ENCODE assay signal across 10 cellular contexts in the genomic region with DNA sequence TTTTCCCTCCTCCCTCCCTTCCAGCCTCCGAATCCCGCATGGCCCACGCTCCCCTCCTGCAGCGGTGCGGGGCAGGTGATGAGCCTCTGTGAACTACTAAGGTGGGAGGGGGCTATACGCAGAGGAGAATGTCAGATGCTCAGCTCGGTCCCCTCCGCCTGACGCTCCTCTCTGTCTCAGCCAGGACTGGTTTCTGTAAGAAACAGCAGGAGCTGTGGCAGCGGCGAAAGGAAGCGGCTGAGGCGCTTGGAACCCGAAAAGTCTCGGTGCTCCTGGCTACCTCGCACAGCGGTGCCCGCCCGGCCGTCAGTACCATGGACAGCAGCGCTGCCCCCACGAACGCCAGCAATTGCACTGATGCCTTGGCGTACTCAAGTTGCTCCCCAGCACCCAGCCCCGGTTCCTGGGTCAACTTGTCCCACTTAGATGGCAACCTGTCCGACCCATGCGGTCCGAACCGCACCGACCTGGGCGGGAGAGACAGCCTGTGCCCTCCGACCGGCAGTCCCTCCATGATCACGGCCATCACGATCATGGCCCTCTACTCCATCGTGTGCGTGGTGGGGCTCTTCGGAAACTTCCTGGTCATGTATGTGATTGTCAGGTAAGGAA. TPM values are rescaled to one million over a fixed set of nuclear protein-coding genes. Genes with fewer than 3 reads are reported as not detected.
A peak's percentile ranks its signal among the peaks of the same experiment; 100 is the strongest.
DNase-seq lines count a peak whose midpoint lies in the region; ATAC-seq, FAIRE-seq and TF ChIP-seq lines count a peak whose summit lies in the region.
"Had no signal": no experiment of that assay in that cellular context is flagged by ENCODE, and none has a peak within 500 bp of the region (broad histone marks: within the 10 kb centered on the region; RNA-seq: fewer than 3 reads in every experiment).

TSS of gene OPRM1 (plus strand) at position 10 of the 612 bp plus-strand sequence. CDS start at position 315, 305 bp downstream.

- no peak for TF ChIP-seq CTCF in astrocyte (IDR thresholded peaks at IDR 0.05; ENCODE audit: insufficient read depth, low read depth, low read length)
- no peak for TF ChIP-seq CTCF in kidney epithelial cell (IDR thresholded peaks at IDR 0.05; ENCODE audit: insufficient read depth, low read length, poor library complexity, severe bottlenecking)
- TF ChIP-seq CTCF in thyroid gland (IDR thresholded peaks at IDR 0.05) = no peak

- peak within 1 kb of the TSS; percentile 36 for H2AFZ ChIP-seq in astrocyte (ENCODE audit: low read depth, low read length)

- no peak for TF ChIP-seq POLR2A in thyroid gland (IDR thresholded peaks at IDR 0.05)

- H3K9ac ChIP-seq in astrocyte (ENCODE audit: low read length) = no peak within 1 kb of the TSS

- peaks cover 8% of the 10 kb centered on the region for H3K4me1 Mint-ChIP-seq in astrocyte (ENCODE audit: low read depth, unreplicated experiment)

- no peaks in the 10 kb centered on the region for H3K9me3 Mint-ChIP-seq in astrocyte (ENCODE audit: unreplicated experiment)
- H3K9me3 Mint-ChIP-seq: activated T-cell treated with anti-CD3 and anti-CD28 coated beads, Interleukin-2, amount 50 U/mL, for 4 hours had no signal

- H3K4me2 ChIP-seq in astrocyte (ENCODE audit: low read length) = no peak within 1 kb of the TSS

- H3K4me3 ChIP-seq in astrocyte (ENCODE audit: insufficient read depth, low read depth, low read length) (no peak within 1 kb of the TSS), kidney epithelial cell (ENCODE audit: low read depth, low read length) (no peak within 1 kb of the TSS), thyroid gland (replicated peaks in 1 of 3) (no peak within 1 kb of the TSS)

- DNase-seq in Daoy (ENCODE audit: low read depth) (peak; percentile 56), HTR-8/SVneo (ENCODE audit: insufficient read length, low spot score) (peak; percentile 42), astrocyte (ENCODE audit: low read depth) (peak; percentile 4), kidney epithelial cell (ENCODE audit: low read depth) (peak; percentile 7), thyroid gland (peak; percentile 59 to 73), DMS79 (lab: John Stamatoyannopoulos, UW) (no peak), hepatic stellate cell (ENCODE audit: low spot score) (no peak)
- DNase-seq: activated T-cell treated with anti-CD3 and anti-CD28 coated beads, Interleukin-2, amount 50 U/mL, for 4 hours had no signal

- no peak for ATAC-seq in GM19324 (IDR thresholded peaks at IDR 0.05; ENCODE audit: low FRiP score, unreplicated experiment)

- 5 to 6% methylated on average over 23 to 28 of the region's 38 CpGs for WGBS in thyroid gland, 2 donors

- H3K27me3 ChIP-seq in astrocyte (ENCODE audit: insufficient read depth, low read length) = no peaks in the 10 kb centered on the region
- peaks cover 10% of the 10 kb centered on the region for H3K27me3 ChIP-seq in kidney epithelial cell (ENCODE audit: control insufficient read depth, insufficient read depth, low read length)
- H3K27me3 ChIP-seq in thyroid gland = no peaks in the 10 kb centered on the region

- H3K36me3 ChIP-seq in astrocyte (ENCODE audit: insufficient read depth, low read length) (no peaks in the 10 kb centered on the region), kidney epithelial cell (ENCODE audit: control insufficient read depth, insufficient read depth, low read length) (no peaks in the 10 kb centered on the region), thyroid gland (no peaks in the 10 kb centered on the region)

- FAIRE-seq in HTR-8/SVneo (lab: Jason Lieb, UNC) (no peak), astrocyte (lab: Jason Lieb, UNC) (no peak)
- FAIRE-seq: GM18507 had no signal

- H3K27ac ChIP-seq in astrocyte (ENCODE audit: low read depth, low read length) = no peak within 1 kb of the TSS
- H3K27ac ChIP-seq in thyroid gland = no peak within 1 kb of the TSS

- intact Hi-C loops in thyroid gland (cut with DNase I) = no loop called here

- H3K4me3 Mint-ChIP-seq in astrocyte (ENCODE audit: unreplicated experiment) = no peak within 1 kb of the TSS
- H3K4me3 Mint-ChIP-seq: activated T-cell treated with anti-CD3 and anti-CD28 coated beads, Interleukin-2, amount 50 U/mL, for 4 hours had no signal

- no peaks in the 10 kb centered on the region for H3K79me2 ChIP-seq in astrocyte (ENCODE audit: insufficient read depth, low read length)

- no peak within 1 kb of the TSS for H3K27ac Mint-ChIP-seq in astrocyte (ENCODE audit: unreplicated experiment)

- no peaks in the 10 kb centered on the region for H4K20me1 ChIP-seq in astrocyte (ENCODE audit: insufficient read depth, low read length)

- H3K27me3 Mint-ChIP-seq in astrocyte (ENCODE audit: low read depth, unreplicated experiment) = peaks cover 25% of the 10 kb centered on the region

- H3K4me1 ChIP-seq in astrocyte (ENCODE audit: insufficient read depth, low read length) (no peaks in the 10 kb centered on the region), thyroid gland (no peaks in the 10 kb centered on the region)

- no peaks in the 10 kb centered on the region for H3K9me3 ChIP-seq in astrocyte (ENCODE audit: insufficient read depth, low read depth, low read length)
- H3K9me3 ChIP-seq in thyroid gland = no peaks in the 10 kb centered on the region

- H3K36me3 Mint-ChIP-seq in astrocyte (ENCODE audit: low read depth, unreplicated experiment) = no peaks in the 10 kb centered on the region

RNA-seq across cellular contexts. Expression of gene OPRM1, which starts in this region (rescaled TPM):
- not detected in 2 replicates for total RNA-seq in Daoy (2014; rRNA removed; shearing (Covaris generic))
- not detected in 2 replicates for total RNA-seq in astrocyte
- total RNA-seq in kidney epithelial cell = not detected in 2 replicates
- not detected for total RNA-seq in thyroid gland
- total RNA-seq: activated T-cell treated with anti-CD3 and anti-CD28 coated beads, Interleukin-2, amount 50 U/mL, for 4 hours had no signal

Comparison
In these comparisons a context has a peak if more than half of its experiments do, and no peak if none do; other contexts are left out.
1. Peak in DNase-seq in Daoy; RNA of the gene not detected or under 1 TPM.
2. Peak in DNase-seq in astrocyte; RNA of the gene not detected or under 1 TPM.
3. Peak in DNase-seq in kidney epithelial cell; RNA of the gene not detected or under 1 TPM.
4. Peak in DNase-seq in thyroid gland; RNA of the gene not detected or under 1 TPM.